ENCODE assay signal across 8 cellular contexts in the genomic region with DNA sequence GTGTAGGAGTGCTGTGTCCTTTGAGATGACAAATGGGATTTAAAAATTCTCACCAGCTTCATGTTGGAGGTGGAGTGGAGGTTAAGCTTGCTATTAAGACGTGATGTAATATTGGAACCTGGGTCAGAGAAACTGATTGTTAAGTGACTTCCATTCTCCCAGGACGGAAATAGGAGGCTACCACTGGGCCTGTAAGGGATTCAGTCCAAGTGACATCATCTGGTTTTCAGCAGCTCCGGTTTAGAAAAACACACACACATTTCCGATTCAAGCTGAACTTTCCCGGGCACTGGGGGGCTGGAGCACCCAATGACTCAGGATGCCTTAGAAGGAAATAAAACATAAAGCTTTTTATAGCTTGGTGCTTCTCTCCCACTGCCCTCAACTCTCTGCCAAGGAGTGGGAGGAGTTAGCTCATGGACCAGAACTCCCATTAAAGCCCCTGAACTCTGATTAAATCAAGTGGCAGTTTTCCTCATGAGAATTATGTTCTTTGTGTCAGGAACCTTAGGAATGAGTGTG. TPM values are rescaled to one million over a fixed set of nuclear protein-coding genes. Genes with fewer than 3 reads are reported as not detected.
DNase-seq lines count a peak whose midpoint lies in the region; ATAC-seq and TF ChIP-seq lines count a peak whose summit lies in the region.

No MANE protein-coding gene starts in this region.

- H3K27ac ChIP-seq in Panc1 (ENCODE audit: low read length) (no peak overlapping the region), ovary (peak overlapping the region in 1 of 2 donors; percentile 57)

- H3K9me3 ChIP-seq in Panc1 (ENCODE audit: control insufficient read depth, insufficient read depth, low read depth, low read length) (no peaks in the 10 kb centered on the region), ovary (no peaks in the 10 kb centered on the region)

- peak; percentile 31 for DNase-seq in CD1c-positive myeloid dendritic cell (ENCODE audit: extremely low spot score)
- no peak for DNase-seq in Panc1 (ENCODE audit: low read depth, low spot score)
- DNase-seq in fibroblast of mammary gland (ENCODE audit: low read depth): peak; percentile 96
- DNase-seq in ovary: peak in 4 of 5 donors; percentile 26 to 65 (median 46)
- DNase-seq in central memory CD4-positive, alpha-beta T cell: no peak
- DNase-seq in GM10248 (ENCODE audit: extremely low spot score): no peak

- CTCF ChIA-PET in Panc1 (lab: Charles Lee): interaction anchor here (0.6 kb wide), 1 partner anchor 9 kb away, joined by 3 read pairs; no protein-coding TSS in a partner anchor
- CTCF ChIA-PET in GM10248 (lab: Yijun Ruan, JAX): interaction anchor here (0.9 to 2.8 kb wide), 4 partner anchors 9 to 349 kb away, joined by 3 to 25 read pairs (median 4); no protein-coding TSS in a partner anchor

- POLR2A ChIA-PET in Panc1 (lab: Charles Lee): no interaction called here
- POLR2A ChIA-PET in GM10248 (lab: Yijun Ruan, JAX): interaction anchor here (1.4 kb wide), 1 partner anchor 12 kb away, joined by 5 read pairs; a partner anchor contains a TSS

- WGBS in ovary, 3 donors: 6 to 8% (median 7%) methylated on average over 5 of the region's 5 CpGs

- TF ChIP-seq CTCF in Panc1 (IDR thresholded peaks at IDR 0.05) (no peak), fibroblast of mammary gland (conservative IDR thresholded peaks at IDR 0.05; ENCODE audit: control insufficient read depth, insufficient read depth, low read depth, low read length) (no peak), ovary (IDR thresholded peaks at IDR 0.05) (no peak), GM10248 (IDR thresholded peaks at IDR 0.05; ENCODE audit: control extremely low read depth, extremely low read depth, low read depth, missing control alignments) (no peak)

- no peak for TF ChIP-seq POLR2A in ovary (IDR thresholded peaks at IDR 0.05)

- in situ Hi-C loops in Panc1 (cut with HindIII; ENCODE audit: low pct_unique_long_range_greater_than_20kb, low sequenced_read_pairs): no loop called here

- peaks cover 8% of the 10 kb centered on the region; the same call in 1 of the 2 replicates for H3K36me3 ChIP-seq in Panc1 (ENCODE audit: control insufficient read depth, insufficient read depth, low read length)
- no peaks in the 10 kb centered on the region for H3K36me3 ChIP-seq in ovary

- TF ChIP-seq EP300 in ovary (IDR thresholded peaks at IDR 0.05): no peak

- ATAC-seq in Panc1: peak; percentile 53
- ATAC-seq in HG03521 (IDR thresholded peaks at IDR 0.05; ENCODE audit: unreplicated experiment): no peak
- no peak for ATAC-seq in GM19397 (IDR thresholded peaks at IDR 0.05; ENCODE audit: unreplicated experiment)

- intact Hi-C loops in Panc1 (cut with micrococcal nuclease; ENCODE audit: unreplicated experiment) (loop anchor here (5.0 to 10.0 kb wide), 2 partner anchors 106 to 278 kb away; no protein-coding TSS in a partner anchor), ovary (cut with DNase I) (loop anchor here in 1 of 4 donors (10.0 kb wide), 1 partner anchor 346 kb away; no protein-coding TSS in a partner anchor)

- H3K4me3 ChIP-seq in Panc1 (ENCODE audit: low read depth in 2 of 2, low read length in 2 of 2): no peak overlapping the region
- no peak overlapping the region for H3K4me3 ChIP-seq in fibroblast of mammary gland (ENCODE audit: control insufficient read depth, low read depth, low read length)
- H3K4me3 ChIP-seq in ovary: no peak overlapping the region

- BruUV-seq in Panc1 (replicated peaks; lab: Mats Ljungman, UMichigan): no TSS peak

- H3K4me1 ChIP-seq in Panc1 (ENCODE audit: control insufficient read depth, insufficient read depth, low read length) (peaks cover 4% of the 10 kb centered on the region; the same call in 1 of the 2 replicates), ovary (ENCODE audit: insufficient read depth) (peaks cover 2% of the 10 kb centered on the region)

- H3K27me3 ChIP-seq in Panc1 (ENCODE audit: control insufficient read depth, insufficient read depth, low read length) (no peaks in the 10 kb centered on the region), ovary (no peaks in the 10 kb centered on the region)

RNA-seq across cellular contexts. Expression of a gene that starts 12.4 kb away (rescaled TPM):
- total RNA-seq in Panc1 (2021; ENCODE audit: unreplicated experiment) (182 TPM), ovary (100 to 1,000 TPM; 122 to 312 (median 225) TPM)
- polyA plus RNA-seq in Panc1 (2012; ENCODE audit: insufficient read length): 247 TPM
- polyA plus RNA-seq in ovary: 100 to 1,000 TPM; 143 to 514 TPM

Comparison
In these comparisons a context has a peak if more than half of its experiments do, and no peak if none do; other contexts are left out.
1. DNase-seq: peak in CD1c-positive myeloid dendritic cell (single experiment), fibroblast of mammary gland (single experiment) and ovary (4 of 5); none in Panc1 (single experiment), central memory CD4-positive, alpha-beta T cell (single experiment) and GM10248 (single experiment).